ENCODE assay signal across 1 cellular context in the genomic region with DNA sequence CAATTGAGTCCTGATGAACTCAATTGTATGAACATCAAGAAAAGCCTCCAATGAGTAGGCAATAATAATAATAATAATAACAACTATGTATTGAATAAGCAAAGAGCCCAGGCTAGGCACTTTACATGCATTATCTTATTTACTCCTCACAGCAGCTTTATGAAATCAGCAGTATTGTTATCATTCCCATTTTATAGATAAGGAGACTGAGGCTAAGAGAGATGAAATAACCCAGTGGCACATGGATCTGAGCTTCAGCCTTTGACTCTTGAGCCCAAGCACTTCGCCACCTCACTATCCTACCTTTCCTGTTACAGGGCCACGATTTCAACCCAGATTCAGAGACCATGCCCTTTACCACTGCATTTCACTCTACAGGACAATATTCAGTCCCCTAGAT.
TF ChIP-seq lines count a peak whose summit lies in the region.

No MANE protein-coding gene starts in this region.

TF ChIP-seq in GM12878, 131 proteins besides CTCF, POLR2A, EP300 and RAD21:
- TF ChIP-seq, protein P1, sequence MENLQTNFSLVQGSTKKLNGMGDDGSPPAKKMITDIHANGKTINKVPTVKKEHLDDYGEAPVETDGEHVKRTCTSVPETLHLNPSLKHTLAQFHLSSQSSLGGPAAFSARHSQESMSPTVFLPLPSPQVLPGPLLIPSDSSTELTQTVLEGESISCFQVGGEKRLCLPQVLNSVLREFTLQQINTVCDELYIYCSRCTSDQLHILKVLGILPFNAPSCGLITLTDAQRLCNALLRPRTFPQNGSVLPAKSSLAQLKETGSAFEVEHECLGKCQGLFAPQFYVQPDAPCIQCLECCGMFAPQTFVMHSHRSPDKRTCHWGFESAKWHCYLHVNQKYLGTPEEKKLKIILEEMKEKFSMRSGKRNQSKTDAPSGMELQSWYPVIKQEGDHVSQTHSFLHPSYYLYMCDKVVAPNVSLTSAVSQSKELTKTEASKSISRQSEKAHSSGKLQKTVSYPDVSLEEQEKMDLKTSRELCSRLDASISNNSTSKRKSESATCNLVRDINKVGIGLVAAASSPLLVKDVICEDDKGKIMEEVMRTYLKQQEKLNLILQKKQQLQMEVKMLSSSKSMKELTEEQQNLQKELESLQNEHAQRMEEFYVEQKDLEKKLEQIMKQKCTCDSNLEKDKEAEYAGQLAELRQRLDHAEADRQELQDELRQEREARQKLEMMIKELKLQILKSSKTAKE (IDR thresholded peaks at IDR 0.05; ENCODE audit: low read depth, poor library complexity, severe bottlenecking): no peak
- TF ChIP-seq CHD1 (IDR thresholded peaks at IDR 0.05; ENCODE audit: low read depth, low read length) (no peak), SP1 (IDR thresholded peaks at IDR 0.05; ENCODE audit: low read depth, low read length) (no peak), SREBF2 (IDR thresholded peaks at IDR 0.05; ENCODE audit: low read length) (no peak)
- TF ChIP-seq, protein P2, sequence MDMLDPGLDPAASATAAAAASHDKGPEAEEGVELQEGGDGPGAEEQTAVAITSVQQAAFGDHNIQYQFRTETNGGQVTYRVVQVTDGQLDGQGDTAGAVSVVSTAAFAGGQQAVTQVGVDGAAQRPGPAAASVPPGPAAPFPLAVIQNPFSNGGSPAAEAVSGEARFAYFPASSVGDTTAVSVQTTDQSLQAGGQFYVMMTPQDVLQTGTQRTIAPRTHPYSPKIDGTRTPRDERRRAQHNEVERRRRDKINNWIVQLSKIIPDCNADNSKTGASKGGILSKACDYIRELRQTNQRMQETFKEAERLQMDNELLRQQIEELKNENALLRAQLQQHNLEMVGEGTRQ (IDR thresholded peaks at IDR 0.05; ENCODE audit: borderline replicate concordance, low read depth, low read length): no peak
- TF ChIP-seq, protein P3, sequence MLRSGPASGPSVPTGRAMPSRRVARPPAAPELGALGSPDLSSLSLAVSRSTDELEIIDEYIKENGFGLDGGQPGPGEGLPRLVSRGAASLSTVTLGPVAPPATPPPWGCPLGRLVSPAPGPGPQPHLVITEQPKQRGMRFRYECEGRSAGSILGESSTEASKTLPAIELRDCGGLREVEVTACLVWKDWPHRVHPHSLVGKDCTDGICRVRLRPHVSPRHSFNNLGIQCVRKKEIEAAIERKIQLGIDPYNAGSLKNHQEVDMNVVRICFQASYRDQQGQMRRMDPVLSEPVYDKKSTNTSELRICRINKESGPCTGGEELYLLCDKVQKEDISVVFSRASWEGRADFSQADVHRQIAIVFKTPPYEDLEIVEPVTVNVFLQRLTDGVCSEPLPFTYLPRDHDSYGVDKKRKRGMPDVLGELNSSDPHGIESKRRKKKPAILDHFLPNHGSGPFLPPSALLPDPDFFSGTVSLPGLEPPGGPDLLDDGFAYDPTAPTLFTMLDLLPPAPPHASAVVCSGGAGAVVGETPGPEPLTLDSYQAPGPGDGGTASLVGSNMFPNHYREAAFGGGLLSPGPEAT (IDR thresholded peaks at IDR 0.05; ENCODE audit: low read depth): no peak
- TF ChIP-seq, protein P4, sequence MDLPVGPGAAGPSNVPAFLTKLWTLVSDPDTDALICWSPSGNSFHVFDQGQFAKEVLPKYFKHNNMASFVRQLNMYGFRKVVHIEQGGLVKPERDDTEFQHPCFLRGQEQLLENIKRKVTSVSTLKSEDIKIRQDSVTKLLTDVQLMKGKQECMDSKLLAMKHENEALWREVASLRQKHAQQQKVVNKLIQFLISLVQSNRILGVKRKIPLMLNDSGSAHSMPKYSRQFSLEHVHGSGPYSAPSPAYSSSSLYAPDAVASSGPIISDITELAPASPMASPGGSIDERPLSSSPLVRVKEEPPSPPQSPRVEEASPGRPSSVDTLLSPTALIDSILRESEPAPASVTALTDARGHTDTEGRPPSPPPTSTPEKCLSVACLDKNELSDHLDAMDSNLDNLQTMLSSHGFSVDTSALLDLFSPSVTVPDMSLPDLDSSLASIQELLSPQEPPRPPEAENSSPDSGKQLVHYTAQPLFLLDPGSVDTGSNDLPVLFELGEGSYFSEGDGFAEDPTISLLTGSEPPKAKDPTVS (IDR thresholded peaks at IDR 0.05; ENCODE audit: low read depth, low read length): no peak
TF ChIP-seq in GM12878: peak in this region for 0.
